ENCODE assay signal across 14 cellular contexts in genomic region chr17:417691-418420, GRCh38. TPM values are rescaled to one million over a fixed set of nuclear protein-coding genes. Genes with fewer than 3 reads are reported as not detected.
A peak's percentile ranks its signal among the peaks of the same experiment; 100 is the strongest.
DNase-seq lines count a peak whose midpoint lies in the region; ATAC-seq lines count a peak whose summit lies in the region.
"Had no signal": no experiment of that assay in that cellular context is flagged by ENCODE, and none has a peak within 500 bp of the region (broad histone marks: within the 10 kb centered on the region; RNA-seq: fewer than 3 reads in every experiment).

No MANE protein-coding gene starts in this region.

- peaks cover 9% of the 10 kb centered on the region for H3K27me3 Mint-ChIP-seq in activated naive CD4-positive, alpha-beta T cell treated with anti-CD3 and anti-CD28 coated beads, Interleukin-2, amount 10 ng/mL, durations not matched to agents 7 days and 5 days
- H3K27me3 Mint-ChIP-seq in IgD-negative memory B cell, result peaks cover 10% of the 10 kb centered on the region
- no peaks in the 10 kb centered on the region for H3K27me3 Mint-ChIP-seq in activated naive CD8-positive, alpha-beta T cell treated with anti-CD3 and anti-CD28 coated beads for 36 hours

- CTCF ChIA-PET in activated naive CD4-positive, alpha-beta T cell treated with anti-CD3 and anti-CD28 coated beads, Interleukin-2, amount 10 ng/mL, durations not matched to agents 7 days and 5 days (lab: Charles Lee), result interaction anchor here (0.9 kb wide), 1 partner anchor 283 kb away, joined by 4 read pairs; no protein-coding TSS in a partner anchor

- no peak for ATAC-seq in stimulated activated effector memory CD8-positive, alpha-beta T cell treated with anti-CD3 and anti-CD28 coated beads, Interleukin-12 subunit alpha, Interleukin-12 subunit beta, amount 100 ng/mL, for 72 hours
- ATAC-seq in HG03280 (IDR thresholded peaks at IDR 0.05; ENCODE audit: unreplicated experiment), result no peak
- ATAC-seq: heart right ventricle, PC-3, right cardiac atrium had no signal

- peak overlapping the region; percentile 80 for H3K4me3 Mint-ChIP-seq in activated naive CD4-positive, alpha-beta T cell treated with anti-CD3 and anti-CD28 coated beads, Interleukin-2, amount 10 ng/mL, durations not matched to agents 7 days and 5 days
- peak overlapping the region in 3 of 4 donors; percentile 28 to 98 (median 55) for H3K4me3 Mint-ChIP-seq in IgD-negative memory B cell
- H3K4me3 Mint-ChIP-seq in activated naive CD8-positive, alpha-beta T cell treated with anti-CD3 and anti-CD28 coated beads for 36 hours, result peak overlapping the region; percentile 56
- peak overlapping the region; percentile 74 for H3K4me3 Mint-ChIP-seq in stimulated activated effector memory CD8-positive, alpha-beta T cell treated with anti-CD3 and anti-CD28 coated beads, Interleukin-12 subunit alpha, Interleukin-12 subunit beta, amount 100 ng/mL, for 72 hours

- no peak for DNase-seq in activated naive CD4-positive, alpha-beta T cell treated with anti-CD3 and anti-CD28 coated beads, Interleukin-2, amount 10 ng/mL, durations not matched to agents 7 days and 5 days
- no peak for DNase-seq in activated naive CD4-positive, alpha-beta T cell treated with Interleukin-2 at 50 U/mL for 16 hours
- no peak for DNase-seq in activated naive CD8-positive, alpha-beta T cell treated with anti-CD3 and anti-CD28 coated beads for 36 hours
- no peak for DNase-seq in stimulated activated effector memory CD8-positive, alpha-beta T cell treated with anti-CD3 and anti-CD28 coated beads, Interleukin-12 subunit alpha, Interleukin-12 subunit beta, amount 100 ng/mL, for 72 hours (ENCODE audit: low spot score in 2 of 2)
- DNase-seq in DMS53 (lab: John Stamatoyannopoulos, UW) (no peak), foreskin melanocyte (no peak)
- DNase-seq: heart right ventricle, MM.1S, NCI-H2227 treated with DMSO at 0.1 percent for 48 hours, PC-3, right cardiac atrium, SHP77 treated with DMSO at 0.1 percent for 48 hours had no signal

- peaks cover 5% of the 10 kb centered on the region for H3K9me3 Mint-ChIP-seq in activated naive CD4-positive, alpha-beta T cell treated with anti-CD3 and anti-CD28 coated beads, Interleukin-2, amount 10 ng/mL, durations not matched to agents 7 days and 5 days
- H3K9me3 Mint-ChIP-seq in IgD-negative memory B cell, result peaks cover 0 to 4% (median 0%) of the 10 kb centered on the region in 3 donors
- no peaks in the 10 kb centered on the region for H3K9me3 Mint-ChIP-seq in activated naive CD8-positive, alpha-beta T cell treated with anti-CD3 and anti-CD28 coated beads for 36 hours
- H3K9me3 Mint-ChIP-seq in stimulated activated effector memory CD8-positive, alpha-beta T cell treated with anti-CD3 and anti-CD28 coated beads, Interleukin-12 subunit alpha, Interleukin-12 subunit beta, amount 100 ng/mL, for 72 hours, result no peaks in the 10 kb centered on the region

- H3K36me3 Mint-ChIP-seq in activated naive CD4-positive, alpha-beta T cell treated with anti-CD3 and anti-CD28 coated beads, Interleukin-2, amount 10 ng/mL, durations not matched to agents 7 days and 5 days, result peaks cover 36% of the 10 kb centered on the region
- H3K36me3 Mint-ChIP-seq in IgD-negative memory B cell, result no peaks in the 10 kb centered on the region
- peaks cover 14% of the 10 kb centered on the region for H3K36me3 Mint-ChIP-seq in activated naive CD8-positive, alpha-beta T cell treated with anti-CD3 and anti-CD28 coated beads for 36 hours
- peaks cover 16% of the 10 kb centered on the region for H3K36me3 Mint-ChIP-seq in stimulated activated effector memory CD8-positive, alpha-beta T cell treated with anti-CD3 and anti-CD28 coated beads, Interleukin-12 subunit alpha, Interleukin-12 subunit beta, amount 100 ng/mL, for 72 hours

- H3K27ac Mint-ChIP-seq in activated naive CD4-positive, alpha-beta T cell treated with anti-CD3 and anti-CD28 coated beads, Interleukin-2, amount 10 ng/mL, durations not matched to agents 7 days and 5 days, result peak overlapping the region; percentile 100
- H3K27ac Mint-ChIP-seq in IgD-negative memory B cell, result peak overlapping the region in 2 of 3 donors; percentile 27 to 95
- H3K27ac Mint-ChIP-seq in activated naive CD8-positive, alpha-beta T cell treated with anti-CD3 and anti-CD28 coated beads for 36 hours, result peak overlapping the region; percentile 99
- peak overlapping the region; percentile 96 for H3K27ac Mint-ChIP-seq in stimulated activated effector memory CD8-positive, alpha-beta T cell treated with anti-CD3 and anti-CD28 coated beads, Interleukin-12 subunit alpha, Interleukin-12 subunit beta, amount 100 ng/mL, for 72 hours

- H3K4me1 Mint-ChIP-seq in activated naive CD4-positive, alpha-beta T cell treated with anti-CD3 and anti-CD28 coated beads, Interleukin-2, amount 10 ng/mL, durations not matched to agents 7 days and 5 days, result peaks cover 80% of the 10 kb centered on the region
- H3K4me1 Mint-ChIP-seq in IgD-negative memory B cell, result peaks cover 16 to 31% (median 24%) of the 10 kb centered on the region in 3 donors
- peaks cover 69% of the 10 kb centered on the region for H3K4me1 Mint-ChIP-seq in activated naive CD8-positive, alpha-beta T cell treated with anti-CD3 and anti-CD28 coated beads for 36 hours
- peaks cover 67% of the 10 kb centered on the region for H3K4me1 Mint-ChIP-seq in stimulated activated effector memory CD8-positive, alpha-beta T cell treated with anti-CD3 and anti-CD28 coated beads, Interleukin-12 subunit alpha, Interleukin-12 subunit beta, amount 100 ng/mL, for 72 hours

RNA-seq across cellular contexts. Expression of gene RFLNB, which starts 27.9 kb away (rescaled TPM):
- 2.1 TPM for polyA plus RNA-seq in IgD-negative memory B cell
- total RNA-seq in activated naive CD8-positive, alpha-beta T cell treated with anti-CD3 and anti-CD28 coated beads for 36 hours, result 10 to 100 TPM; 37.3 to 38.4 TPM
